29 cellular contexts compared by ENCODE assay signal in the genomic region with DNA sequence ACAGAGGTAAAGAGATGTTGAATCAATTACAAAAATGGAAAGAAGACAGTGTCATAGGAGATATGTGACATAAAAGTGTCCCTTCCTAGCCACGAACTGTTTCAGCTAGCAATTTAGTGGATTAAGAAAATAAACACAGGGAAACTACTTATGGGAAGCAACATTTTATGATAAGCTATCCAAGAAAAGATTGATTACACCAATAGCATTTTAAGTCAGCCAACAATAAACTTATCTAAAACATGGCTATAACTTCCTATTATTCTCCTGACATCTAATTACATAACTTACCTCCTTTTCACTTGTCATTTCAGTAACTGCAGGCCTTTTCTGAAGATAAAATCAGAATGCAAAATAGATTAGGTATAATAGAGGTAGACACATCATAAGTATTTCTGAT.
"Had no signal": no experiment of that assay in that cellular context is flagged by ENCODE, and none has a peak within 500 bp of the region (broad histone marks: within the 10 kb centered on the region; RNA-seq: fewer than 3 reads in every experiment).

No MANE protein-coding gene starts in this region.

- H3K4me3 Mint-ChIP-seq: dendritic cell treated with granulocyte-macrophage colony-stimulating factor and Interleukin-4, amounts not matched to agents 40 ng/mL and 50 ng/mL, for 4 days; effector memory CD8-positive, alpha-beta T cell; endodermal cell had no signal

- H3K4me3 ChIP-seq: colonic mucosa, coronary artery, dorsolateral prefrontal cortex, esophagus muscularis mucosa, esophagus squamous epithelium, gastrocnemius medialis, gastroesophageal sphincter, heart left ventricle, heart right ventricle, hepatocyte had no signal

- H3K9me3 ChIP-seq: colonic mucosa, esophagus muscularis mucosa, esophagus squamous epithelium, gastrocnemius medialis, gastroesophageal sphincter, heart left ventricle, heart right ventricle had no signal

- H3K4me1 Mint-ChIP-seq: endodermal cell had no signal

- H3K9me3 Mint-ChIP-seq: dendritic cell treated with granulocyte-macrophage colony-stimulating factor and Interleukin-4, amounts not matched to agents 40 ng/mL and 50 ng/mL, for 4 days; effector memory CD8-positive, alpha-beta T cell; endodermal cell had no signal

- DNase-seq: colonic mucosa; cortex of kidney; dermis blood vessel endothelial cell; dorsolateral prefrontal cortex; effector CD4-positive, alpha-beta T cell; effector CD8-positive, alpha-beta T cell; effector memory CD4-positive, alpha-beta T cell; effector memory CD8-positive, alpha-beta T cell; endodermal cell; erythroblast; esophagus squamous epithelium; foreskin fibroblast; foreskin keratinocyte; foreskin melanocyte; gastrocnemius medialis; glutamatergic neuron; head of caudate nucleus; heart left ventricle; heart right ventricle; hippocampal formation had no signal

- H3K36me3 ChIP-seq: colonic mucosa, esophagus muscularis mucosa, esophagus squamous epithelium, gastrocnemius medialis, gastroesophageal sphincter, heart left ventricle, heart right ventricle had no signal

- H3K27ac Mint-ChIP-seq: dendritic cell treated with granulocyte-macrophage colony-stimulating factor and Interleukin-4, amounts not matched to agents 40 ng/mL and 50 ng/mL, for 4 days; effector memory CD8-positive, alpha-beta T cell; endodermal cell had no signal

- ATAC-seq: effector memory CD8-positive, alpha-beta T cell; esophagus mucosa; foreskin keratinocyte; gastrocnemius medialis; gastroesophageal sphincter; heart left ventricle; heart right ventricle had no signal

- FAIRE-seq: endometrium, endothelial cell of umbilical vein had no signal

- H3K27me3 Mint-ChIP-seq: dendritic cell treated with granulocyte-macrophage colony-stimulating factor and Interleukin-4, amounts not matched to agents 40 ng/mL and 50 ng/mL, for 4 days; effector memory CD8-positive, alpha-beta T cell had no signal

- H3K27ac ChIP-seq: colonic mucosa, coronary artery, dorsolateral prefrontal cortex, epithelial cell of prostate, esophagus muscularis mucosa, esophagus squamous epithelium, foreskin keratinocyte, gastrocnemius medialis, gastroesophageal sphincter, heart left ventricle, heart right ventricle, hepatocyte had no signal

- H3K4me1 ChIP-seq: colonic mucosa, gastrocnemius medialis, gastroesophageal sphincter had no signal
